In the genomic region with DNA sequence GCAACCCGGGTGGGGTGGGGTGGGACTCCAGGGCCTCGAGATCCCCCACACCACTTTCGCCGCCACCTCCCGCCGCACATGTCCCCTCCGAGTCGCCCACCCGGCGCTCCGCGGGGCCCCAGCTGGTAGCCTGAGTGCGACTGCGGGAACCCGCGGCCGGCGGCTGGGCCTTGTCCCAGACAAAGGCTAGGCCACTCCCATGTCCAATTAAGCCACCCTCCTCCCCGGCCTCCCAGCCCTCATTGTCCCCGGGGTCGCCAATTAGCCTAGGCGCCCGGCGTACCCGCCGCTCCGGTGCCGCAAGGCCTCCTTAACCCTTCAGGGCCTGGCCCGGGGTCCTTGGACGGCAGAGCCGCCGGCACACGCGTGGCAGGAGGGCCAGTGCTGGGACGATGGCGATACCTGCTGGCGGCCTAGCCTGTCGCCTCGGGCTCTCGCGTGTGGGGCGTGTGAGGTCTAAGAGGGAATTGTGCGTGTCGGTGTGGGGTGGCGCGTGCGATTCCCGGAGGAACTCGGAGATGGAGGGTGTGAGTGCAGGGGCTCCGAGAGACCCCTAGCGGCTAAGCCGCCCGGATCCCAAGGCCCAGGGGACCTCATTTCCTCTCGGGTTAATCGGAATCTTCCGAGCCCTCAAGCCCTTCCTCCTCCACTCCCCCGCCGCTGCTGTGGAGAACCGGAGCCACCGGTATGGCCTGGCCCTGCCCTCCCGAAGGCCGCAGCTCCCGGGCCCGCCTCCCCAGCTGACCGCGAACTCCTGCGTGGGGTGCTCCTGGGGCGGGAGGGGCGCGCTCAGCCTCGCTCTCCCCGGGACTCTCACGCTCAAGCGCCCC, we compare ENCODE assay signal across 9 cellular contexts. TPM values are rescaled to one million over a fixed set of nuclear protein-coding genes. Genes with fewer than 3 reads are reported as not detected.
DNase-seq lines count a peak whose midpoint lies in the region; ATAC-seq and TF ChIP-seq lines count a peak whose summit lies in the region.
"Had no signal": no experiment of that assay in that cellular context is flagged by ENCODE, and none has a peak within 500 bp of the region (broad histone marks: within the 10 kb centered on the region; RNA-seq: fewer than 3 reads in every experiment).

No MANE protein-coding gene starts in this region.

- peaks cover 12 to 19% of the 10 kb centered on the region in 2 donors for H3K4me1 Mint-ChIP-seq in effector memory CD8-positive, alpha-beta T cell (ENCODE audit: low read depth in 2 of 2)
- H3K4me1 Mint-ChIP-seq in mesothelial cell of epicardium = peaks cover 60% of the 10 kb centered on the region

- no peak for TF ChIP-seq EP300 in upper lobe of left lung (IDR thresholded peaks at IDR 0.05)

- DNase-seq in DMS53 (lab: John Stamatoyannopoulos, UW) (peak; percentile 84), SW480 (ENCODE audit: low spot score) (peak; percentile 71), mesothelial cell of epicardium (ENCODE audit: low spot score in 2 of 2, unreplicated experiment in 2 of 2) (peak; percentile 55 to 79), upper lobe of left lung (peak in 1 of 2 donors; percentile 91), NCI-H2171 treated with DMSO at 0.1 percent for 48 hours (lab: John Stamatoyannopoulos, UW) (no peak)
- DNase-seq in effector memory CD8-positive, alpha-beta T cell = no peak

- TF ChIP-seq CTCF in HEK293 (tag by site-specific recombination; IDR thresholded peaks at IDR 0.05) = no peak
- TF ChIP-seq CTCF in mesothelial cell of epicardium (IDR thresholded peaks at IDR 0.05; ENCODE audit: unreplicated experiment) = peak; percentile 43
- peak in 1 of 6 experiments; percentile 8 for TF ChIP-seq CTCF in upper lobe of left lung (IDR thresholded peaks at IDR 0.05)

- H3K27ac Mint-ChIP-seq in effector memory CD8-positive, alpha-beta T cell = no peak overlapping the region
- peak overlapping the region; percentile 94 for H3K27ac Mint-ChIP-seq in mesothelial cell of epicardium

- H3K27me3 Mint-ChIP-seq in effector memory CD8-positive, alpha-beta T cell = peaks cover 37 to 51% of the 10 kb centered on the region in 2 donors
- peaks cover 1% of the 10 kb centered on the region for H3K27me3 Mint-ChIP-seq in mesothelial cell of epicardium (ENCODE audit: low read depth)

- CTCF ChIA-PET in HEK293 (lab: Yijun Ruan, JAX) = interaction anchor here (0.7 to 5.1 kb wide), 30 partner anchors 9 to 691 kb away, joined by 3 to 38 read pairs (median 6); partner anchors contain the start of gene TBX2

- peak overlapping the region; percentile 77 to 81 for H3K4me3 Mint-ChIP-seq in effector memory CD8-positive, alpha-beta T cell
- H3K4me3 Mint-ChIP-seq in mesothelial cell of epicardium = peak overlapping the region; percentile 78

- peak overlapping the region; percentile 72 for H3K27ac ChIP-seq in HEK293 (ENCODE audit: extremely low read depth, low read depth, low read length)
- peak overlapping the region; percentile 90 to 97 (median 92) for H3K27ac ChIP-seq in upper lobe of left lung

- H3K9me3 ChIP-seq in HEK293 (ENCODE audit: control insufficient read depth, insufficient read depth, low read depth, low read length) = no peaks in the 10 kb centered on the region
- no peaks in the 10 kb centered on the region for H3K9me3 ChIP-seq in upper lobe of left lung

- H3K9me3 Mint-ChIP-seq in effector memory CD8-positive, alpha-beta T cell = no peaks in the 10 kb centered on the region
- H3K9me3 Mint-ChIP-seq in mesothelial cell of epicardium = no peaks in the 10 kb centered on the region

- H3K4me1 ChIP-seq in HEK293 (ENCODE audit: control insufficient read depth, insufficient read depth, low read length) = peaks cover 4% of the 10 kb centered on the region
- H3K4me1 ChIP-seq in upper lobe of left lung = peaks cover 41 to 89% (median 61%) of the 10 kb centered on the region in 4 donors

- peak overlapping the region; percentile 46 for H3K4me3 ChIP-seq in HEK293 (ENCODE audit: low read depth, low read length)
- peak overlapping the region; percentile 38 to 63 (median 57) for H3K4me3 ChIP-seq in upper lobe of left lung

- H3K36me3 ChIP-seq in HEK293 (ENCODE audit: control insufficient read depth in 2 of 2, insufficient read depth in 1 of 2, low read length in 2 of 2) = peaks cover 0 to 25% of the 10 kb centered on the region in 2 experiments; a peak in 1 of 3 replicates
- peaks cover 0 to 20% (median 3%) of the 10 kb centered on the region in 4 donors for H3K36me3 ChIP-seq in upper lobe of left lung

- peak; percentile 8 for ATAC-seq in effector memory CD8-positive, alpha-beta T cell (replicated peaks)
- peak; percentile 56 to 57 for ATAC-seq in upper lobe of left lung (ENCODE audit: low FRiP score in 2 of 2)
- no peak for ATAC-seq in HG02938 (IDR thresholded peaks at IDR 0.05; ENCODE audit: unreplicated experiment)

- peak in 1 of 4 donors; percentile 21 for TF ChIP-seq POLR2A in upper lobe of left lung (IDR thresholded peaks at IDR 0.05)

- H3K27me3 ChIP-seq in upper lobe of left lung = peaks cover 0 to 24% (median 11%) of the 10 kb centered on the region in 4 donors

- WGBS in upper lobe of left lung, 2 donors = 1% methylated on average over 21 to 57 of the region's 74 CpGs

- peaks cover 9% of the 10 kb centered on the region for H3K36me3 Mint-ChIP-seq in effector memory CD8-positive, alpha-beta T cell (ENCODE audit: insufficient read depth)
- H3K36me3 Mint-ChIP-seq in mesothelial cell of epicardium = peaks cover 13% of the 10 kb centered on the region

- POLR2A ChIA-PET in HEK293 (lab: Yijun Ruan, JAX) = interaction anchor here (2.7 to 3.1 kb wide), 2 partner anchors 11 kb away, joined by 18 to 29 read pairs; partner anchors contain the start of gene TBX2

TF ChIP-seq in HEK293, 187 proteins besides CTCF, POLR2A, EP300 and RAD21:
- no peak for TF ChIP-seq ZNF560 (tag by site-specific recombination; IDR thresholded peaks at IDR 0.05; ENCODE audit: borderline replicate concordance)
- no peak for TF ChIP-seq ZNF169 (tag by site-specific recombination; IDR thresholded peaks at IDR 0.05)
- 0 out of 2 replicates have a peak, but pooled peaks have one; percentile 11 for TF ChIP-seq ZBTB7A (tag by site-specific recombination; IDR thresholded peaks at IDR 0.05; ENCODE audit: low read depth)
- TF ChIP-seq ZSCAN30 (tag by site-specific recombination; IDR thresholded peaks at IDR 0.05) = no peak
- no peak for TF ChIP-seq ZNF398 (tag by site-specific recombination; IDR thresholded peaks at IDR 0.05)

RNA-seq across cellular contexts. Expression of gene TBX2, which starts 11.7 kb away (rescaled TPM):
- 164 to 176 TPM (median 173 TPM) in 3 replicates for total RNA-seq in mesothelial cell of epicardium
- 100 to 1,000 TPM in 2 of 6 donors, 10 to 100 TPM in 4; 22.4 to 130 (median 92.7) TPM for total RNA-seq in upper lobe of left lung
- total RNA-seq: activated CD8-positive, alpha-beta memory T cell treated with anti-CD3 and anti-CD28 coated beads for 36 hours had no signal

RNA-seq across cellular contexts. Expression of gene TBX4, which starts 40.9 kb away (rescaled TPM):
- total RNA-seq in mesothelial cell of epicardium = 51.9 to 56.6 TPM (median 54.2 TPM) in 3 replicates
- total RNA-seq in upper lobe of left lung = 10 to 100 TPM; 10.2 to 69.1 (median 22.7) TPM
- total RNA-seq: activated CD8-positive, alpha-beta memory T cell treated with anti-CD3 and anti-CD28 coated beads for 36 hours had no signal

Comparison
In these comparisons a context has a peak if more than half of its experiments do, and no peak if none do; other contexts are left out.
1. DNase-seq: peak in DMS53 (single experiment), SW480 (single experiment) and mesothelial cell of epicardium (2 of 2); none in effector memory CD8-positive, alpha-beta T cell (0 of 3) and NCI-H2171 treated with DMSO at 0.1 percent for 48 hours (single experiment).